ENCODE assay signal across 19 cellular contexts in the genomic region with DNA sequence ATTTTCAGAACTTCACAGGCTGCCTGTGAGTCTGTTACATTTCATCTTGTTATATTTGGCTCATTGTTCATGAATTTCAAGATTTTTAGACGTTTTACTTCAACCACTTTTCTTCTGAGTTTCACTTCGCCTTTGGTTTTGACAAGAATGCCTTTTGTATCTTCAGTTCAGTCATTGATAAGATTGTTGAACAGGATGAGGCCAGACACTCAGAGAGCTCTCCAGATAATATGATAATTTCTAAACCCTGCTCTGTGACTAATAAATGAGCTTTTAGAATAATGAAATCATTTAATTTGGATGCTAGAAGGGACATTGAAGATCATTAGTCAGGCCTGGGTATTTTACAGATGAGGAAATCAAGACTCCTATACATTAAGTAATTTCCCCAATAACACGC. TPM values are rescaled to one million over a fixed set of nuclear protein-coding genes. Genes with fewer than 3 reads are reported as not detected.
DNase-seq lines count a peak whose midpoint lies in the region; ATAC-seq and TF ChIP-seq lines count a peak whose summit lies in the region.
"Had no signal": no experiment of that assay in that cellular context is flagged by ENCODE, and none has a peak within 500 bp of the region (broad histone marks: within the 10 kb centered on the region; RNA-seq: fewer than 3 reads in every experiment).

No MANE protein-coding gene starts in this region.

- no peak for TF ChIP-seq CTCF in fibroblast of the aortic adventitia (IDR thresholded peaks at IDR 0.05; ENCODE audit: insufficient read depth, low read length)

- H3K27ac Mint-ChIP-seq in T-helper 1 cell treated with Interleukin-12 subunit alpha and Interleukin-12 subunit beta and Interleukin-4 antibody, amounts not matched to agents 30 μg/mL and 1 μg/mL, for 36 hours: peak overlapping the region; percentile 76
- H3K27ac Mint-ChIP-seq: H9, IgD-negative memory B cell had no signal

- DNase-seq in T-helper 1 cell (no peak), fibroblast of the aortic adventitia (ENCODE audit: low read depth) (peak; percentile 12), retina (no peak), NOMO-1 treated with dmso at 0.1 percent for 144 hours (lab: John Stamatoyannopoulos, UW; ENCODE audit: unreplicated experiment) (no peak), GM19240 (ENCODE audit: insufficient read length, low spot score) (no peak)
- DNase-seq: 8988T; CD4-positive, alpha-beta memory T cell; H9; Kasumi-1; MM.1S; NCI-H187; NK-92 treated with Interleukin-12 subunit alpha and Interleukin-12 subunit beta, amount 100 ng/mL, for 24 hours; OCI-M1; SHP77 treated with DMSO at 0.1 percent for 48 hours had no signal

- H3K36me3 Mint-ChIP-seq in T-helper 1 cell treated with Interleukin-12 subunit alpha and Interleukin-12 subunit beta and Interleukin-4 antibody, amounts not matched to agents 30 μg/mL and 1 μg/mL, for 36 hours (ENCODE audit: low read depth): peaks cover 34% of the 10 kb centered on the region
- H3K36me3 Mint-ChIP-seq: CD4-positive, alpha-beta memory T cell; IgD-negative memory B cell had no signal

- ATAC-seq in GM19351 (IDR thresholded peaks at IDR 0.05; ENCODE audit: unreplicated experiment) (peak; percentile 77), HG02870 (IDR thresholded peaks at IDR 0.05; ENCODE audit: unreplicated experiment) (peak; percentile 54)
- ATAC-seq: SK-N-SH treated with all-trans-retinoic acid at 6 μM for 48 hours had no signal

- peak overlapping the region; percentile 48 for H3K4me3 Mint-ChIP-seq in T-helper 1 cell treated with Interleukin-12 subunit alpha and Interleukin-12 subunit beta and Interleukin-4 antibody, amounts not matched to agents 30 μg/mL and 1 μg/mL, for 36 hours
- H3K4me3 Mint-ChIP-seq: CD4-positive, alpha-beta memory T cell; H9; IgD-negative memory B cell had no signal

- peaks cover 52% of the 10 kb centered on the region for H3K4me1 Mint-ChIP-seq in T-helper 1 cell treated with Interleukin-12 subunit alpha and Interleukin-12 subunit beta and Interleukin-4 antibody, amounts not matched to agents 30 μg/mL and 1 μg/mL, for 36 hours (ENCODE audit: low read depth)
- H3K4me1 Mint-ChIP-seq: CD4-positive, alpha-beta memory T cell had no signal

- H3K9me3 Mint-ChIP-seq in T-helper 1 cell treated with Interleukin-12 subunit alpha and Interleukin-12 subunit beta and Interleukin-4 antibody, amounts not matched to agents 30 μg/mL and 1 μg/mL, for 36 hours: no peaks in the 10 kb centered on the region
- H3K9me3 Mint-ChIP-seq: CD4-positive, alpha-beta memory T cell; H9; IgD-negative memory B cell had no signal

- no peaks in the 10 kb centered on the region for H3K27me3 Mint-ChIP-seq in T-helper 1 cell treated with Interleukin-12 subunit alpha and Interleukin-12 subunit beta and Interleukin-4 antibody, amounts not matched to agents 30 μg/mL and 1 μg/mL, for 36 hours (ENCODE audit: low read depth)

- no peak overlapping the region for H3K4me3 ChIP-seq in fibroblast of the aortic adventitia (ENCODE audit: low read depth, low read length)

RNA-seq across cellular contexts. Expression of a gene that starts 37.3 kb away (rescaled TPM):
- 3.1 and 11.0 TPM in 2 replicates for total RNA-seq in fibroblast of the aortic adventitia (ENCODE audit: low replicate concordance)
